2 cellular contexts compared by ENCODE assay signal in the genomic region with DNA sequence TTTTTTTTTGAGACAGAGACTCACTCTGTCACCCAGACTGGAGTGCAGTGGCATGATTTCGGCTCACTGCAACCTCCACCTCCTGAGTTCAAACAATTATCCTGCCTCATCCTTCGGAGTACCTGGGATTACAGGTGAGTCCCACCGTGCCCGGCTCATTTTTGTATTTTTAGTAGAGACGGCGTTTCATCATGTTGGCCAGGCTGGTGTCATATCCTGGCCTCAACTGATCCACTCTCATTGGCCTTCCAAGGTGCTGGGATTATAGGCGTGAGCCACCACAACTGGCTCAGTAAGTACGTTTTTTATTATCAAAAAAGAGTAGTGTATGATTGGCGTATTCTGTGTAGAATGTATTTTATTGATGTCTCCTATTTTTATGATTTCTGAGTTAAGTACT. TPM values are rescaled to one million over a fixed set of nuclear protein-coding genes. Genes with fewer than 3 reads are reported as not detected.
"Had no signal": no experiment of that assay in that cellular context is flagged by ENCODE, and none has a peak within 500 bp of the region (broad histone marks: within the 10 kb centered on the region; RNA-seq: fewer than 3 reads in every experiment).

No MANE protein-coding gene starts in this region.

RNA-seq across cellular contexts. Expression of a gene that starts 48.7 kb away (rescaled TPM):
- total RNA-seq: NCI-H460, SJSA1 had no signal
